Comparison of ENCODE assay signal across 1 cellular context in the genomic region with DNA sequence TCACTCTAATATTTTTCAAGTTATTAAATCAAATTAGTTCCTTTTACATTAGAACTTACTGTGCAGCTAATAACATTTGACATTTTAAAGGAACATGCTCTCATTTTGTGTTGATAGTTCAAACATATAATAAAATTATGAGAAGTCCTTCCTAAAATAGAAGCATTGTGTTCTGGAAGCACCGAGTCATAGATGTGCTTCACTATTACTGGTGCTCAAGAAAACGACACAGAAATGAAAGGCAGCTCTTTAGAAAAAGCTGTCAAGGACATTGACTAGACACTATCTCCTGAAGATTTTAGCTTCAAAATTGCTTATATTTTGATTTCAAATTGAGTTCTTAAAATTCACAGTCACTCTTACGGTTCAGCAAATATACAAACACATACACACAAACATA.
TF ChIP-seq lines count a peak whose summit lies in the region.

No MANE protein-coding gene starts in this region.

TF ChIP-seq in K562, 482 proteins besides CTCF, POLR2A, EP300 and RAD21 (continued from another document):
- TF ChIP-seq ZSCAN29 (IDR thresholded peaks at IDR 0.05) (no peak), ELF1 (tag; IDR thresholded peaks at IDR 0.05) (no peak), RHOXF2B (CRISPR knock-in tag; conservative IDR thresholded peaks at IDR 0.05) (no peak)
